ENCODE assay signal across 1 cellular context in the genomic region with DNA sequence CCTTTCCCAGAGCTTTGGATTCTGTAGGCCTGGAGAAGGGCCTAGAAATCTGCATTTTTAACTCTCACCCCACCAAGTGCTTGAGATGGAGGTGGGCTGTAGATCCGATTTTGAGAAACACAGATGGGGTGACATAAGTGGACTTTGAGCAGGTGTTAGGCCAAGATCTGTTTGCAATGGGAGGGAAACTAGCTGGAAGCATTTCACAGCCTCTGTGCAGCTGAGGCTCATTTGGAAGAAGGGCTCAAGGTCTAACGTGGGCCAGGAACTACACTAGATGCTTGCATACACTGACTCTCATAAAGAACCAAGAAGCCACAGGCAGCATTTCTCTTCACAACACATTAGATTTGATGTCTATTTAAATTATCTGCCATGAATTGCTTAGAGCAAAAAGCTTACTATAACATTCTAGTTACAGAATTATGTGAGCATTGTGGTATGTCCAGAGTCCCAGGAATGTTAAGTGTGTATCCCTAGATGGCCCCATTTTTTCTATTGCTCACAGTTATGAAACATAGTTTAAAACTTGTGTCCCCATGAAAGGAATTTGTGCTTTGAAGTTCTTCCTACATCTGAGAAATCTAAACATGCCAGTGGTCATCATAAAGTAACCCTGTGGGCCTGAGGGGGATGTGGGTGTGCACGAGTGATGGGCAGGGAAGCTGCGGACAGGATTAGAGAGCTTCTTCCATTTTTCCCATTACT.
TF ChIP-seq lines count a peak whose summit lies in the region.

No MANE protein-coding gene starts in this region.

TF ChIP-seq in HepG2, 621 proteins besides CTCF, POLR2A, EP300 and RAD21 (continued from another document and continues in another):
- TF ChIP-seq TIGD3 (CRISPR knock-in tag; IDR thresholded peaks at IDR 0.05; ENCODE audit: borderline replicate concordance) = no peak
- 0 out of 2 replicates have a peak, but pooled peaks have one; percentile 45 for TF ChIP-seq THAP7 (CRISPR knock-in tag; IDR thresholded peaks at IDR 0.05)
- TF ChIP-seq ZNF772 (CRISPR knock-in tag; IDR thresholded peaks at IDR 0.05) = peak; percentile 77; the same call in 1 of the 2 replicates
- peak; percentile 99 for TF ChIP-seq SP5 (CRISPR knock-in tag; IDR thresholded peaks at IDR 0.05; ENCODE audit: borderline replicate concordance, low read depth)
- TF ChIP-seq, protein P1, sequence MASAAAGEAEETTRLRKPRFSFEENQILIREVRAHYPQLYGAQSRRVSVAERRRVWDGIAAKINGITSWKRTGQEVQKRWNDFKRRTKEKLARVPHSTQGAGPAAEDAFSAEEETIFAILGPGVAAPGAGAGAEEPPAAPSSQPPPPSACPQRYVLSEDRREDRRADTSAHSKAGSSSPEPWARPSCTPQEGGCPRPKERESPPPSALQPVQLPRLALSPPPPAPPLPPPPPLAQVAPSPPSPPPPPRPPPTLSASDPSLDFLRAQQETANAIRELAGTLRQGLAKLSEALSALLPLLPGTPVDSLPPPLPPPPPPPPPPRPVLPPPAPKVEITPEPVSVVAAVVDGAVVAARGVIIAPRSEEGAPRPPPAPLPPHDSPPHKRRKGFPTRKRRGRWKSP (CRISPR knock-in tag; IDR thresholded peaks at IDR 0.05) = peak; percentile 75; the same call in 1 of the 2 replicates
- TF ChIP-seq TFDP1 (CRISPR knock-in tag; IDR thresholded peaks at IDR 0.05; ENCODE audit: borderline replicate concordance) = peak; percentile 71; the same call in 1 of the 2 replicates
- peak; percentile 73 for TF ChIP-seq ZFX (CRISPR knock-in tag; IDR thresholded peaks at IDR 0.05; ENCODE audit: low read depth)
- no peak for TF ChIP-seq NFE2 (CRISPR knock-in tag; IDR thresholded peaks at IDR 0.05)
- peak; percentile 72 for TF ChIP-seq ZNF317 (CRISPR knock-in tag; IDR thresholded peaks at IDR 0.05)
- TF ChIP-seq SETDB1 (CRISPR knock-in tag; IDR thresholded peaks at IDR 0.05; ENCODE audit: borderline replicate concordance) = no peak
- TF ChIP-seq MEF2D (CRISPR knock-in tag; IDR thresholded peaks at IDR 0.05) = peak; percentile 59; the same call in 1 of the 2 replicates
- peak; percentile 48 for TF ChIP-seq SPEN (CRISPR knock-in tag; IDR thresholded peaks at IDR 0.05; ENCODE audit: low read depth)
- no peak for TF ChIP-seq SALL2 (CRISPR knock-in tag; IDR thresholded peaks at IDR 0.05)
- TF ChIP-seq ZNF800 (CRISPR knock-in tag; IDR thresholded peaks at IDR 0.05) = no peak
- peak; percentile 34 for TF ChIP-seq TGIF2 (CRISPR knock-in tag; IDR thresholded peaks at IDR 0.05)
- TF ChIP-seq FOXA3 (CRISPR knock-in tag; IDR thresholded peaks at IDR 0.05) = peak; percentile 76
- TF ChIP-seq ZC3H13 (CRISPR knock-in tag; IDR thresholded peaks at IDR 0.05) = 0 out of 2 replicates have a peak, but pooled peaks have one; percentile 7
- peak; percentile 83 for TF ChIP-seq HMG20A (CRISPR knock-in tag; IDR thresholded peaks at IDR 0.05; ENCODE audit: borderline replicate concordance)
- TF ChIP-seq FOXO1 (CRISPR knock-in tag; IDR thresholded peaks at IDR 0.05) = peak; percentile 76
- TF ChIP-seq, protein P2, sequence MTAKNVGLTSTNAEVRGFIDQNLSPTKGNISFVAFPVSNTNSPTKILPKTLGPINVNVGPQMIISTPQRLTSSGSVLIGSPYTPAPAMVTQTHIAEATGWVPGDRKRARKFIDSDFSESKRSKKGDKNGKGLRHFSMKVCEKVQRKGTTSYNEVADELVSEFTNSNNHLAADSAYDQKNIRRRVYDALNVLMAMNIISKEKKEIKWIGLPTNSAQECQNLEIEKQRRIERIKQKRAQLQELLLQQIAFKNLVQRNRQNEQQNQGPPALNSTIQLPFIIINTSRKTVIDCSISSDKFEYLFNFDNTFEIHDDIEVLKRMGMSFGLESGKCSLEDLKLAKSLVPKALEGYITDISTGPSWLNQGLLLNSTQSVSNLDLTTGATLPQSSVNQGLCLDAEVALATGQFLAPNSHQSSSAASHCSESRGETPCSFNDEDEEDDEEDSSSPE (CRISPR knock-in tag; IDR thresholded peaks at IDR 0.05) = peak; percentile 6; the same call in 1 of the 2 replicates
- TF ChIP-seq, protein P3, sequence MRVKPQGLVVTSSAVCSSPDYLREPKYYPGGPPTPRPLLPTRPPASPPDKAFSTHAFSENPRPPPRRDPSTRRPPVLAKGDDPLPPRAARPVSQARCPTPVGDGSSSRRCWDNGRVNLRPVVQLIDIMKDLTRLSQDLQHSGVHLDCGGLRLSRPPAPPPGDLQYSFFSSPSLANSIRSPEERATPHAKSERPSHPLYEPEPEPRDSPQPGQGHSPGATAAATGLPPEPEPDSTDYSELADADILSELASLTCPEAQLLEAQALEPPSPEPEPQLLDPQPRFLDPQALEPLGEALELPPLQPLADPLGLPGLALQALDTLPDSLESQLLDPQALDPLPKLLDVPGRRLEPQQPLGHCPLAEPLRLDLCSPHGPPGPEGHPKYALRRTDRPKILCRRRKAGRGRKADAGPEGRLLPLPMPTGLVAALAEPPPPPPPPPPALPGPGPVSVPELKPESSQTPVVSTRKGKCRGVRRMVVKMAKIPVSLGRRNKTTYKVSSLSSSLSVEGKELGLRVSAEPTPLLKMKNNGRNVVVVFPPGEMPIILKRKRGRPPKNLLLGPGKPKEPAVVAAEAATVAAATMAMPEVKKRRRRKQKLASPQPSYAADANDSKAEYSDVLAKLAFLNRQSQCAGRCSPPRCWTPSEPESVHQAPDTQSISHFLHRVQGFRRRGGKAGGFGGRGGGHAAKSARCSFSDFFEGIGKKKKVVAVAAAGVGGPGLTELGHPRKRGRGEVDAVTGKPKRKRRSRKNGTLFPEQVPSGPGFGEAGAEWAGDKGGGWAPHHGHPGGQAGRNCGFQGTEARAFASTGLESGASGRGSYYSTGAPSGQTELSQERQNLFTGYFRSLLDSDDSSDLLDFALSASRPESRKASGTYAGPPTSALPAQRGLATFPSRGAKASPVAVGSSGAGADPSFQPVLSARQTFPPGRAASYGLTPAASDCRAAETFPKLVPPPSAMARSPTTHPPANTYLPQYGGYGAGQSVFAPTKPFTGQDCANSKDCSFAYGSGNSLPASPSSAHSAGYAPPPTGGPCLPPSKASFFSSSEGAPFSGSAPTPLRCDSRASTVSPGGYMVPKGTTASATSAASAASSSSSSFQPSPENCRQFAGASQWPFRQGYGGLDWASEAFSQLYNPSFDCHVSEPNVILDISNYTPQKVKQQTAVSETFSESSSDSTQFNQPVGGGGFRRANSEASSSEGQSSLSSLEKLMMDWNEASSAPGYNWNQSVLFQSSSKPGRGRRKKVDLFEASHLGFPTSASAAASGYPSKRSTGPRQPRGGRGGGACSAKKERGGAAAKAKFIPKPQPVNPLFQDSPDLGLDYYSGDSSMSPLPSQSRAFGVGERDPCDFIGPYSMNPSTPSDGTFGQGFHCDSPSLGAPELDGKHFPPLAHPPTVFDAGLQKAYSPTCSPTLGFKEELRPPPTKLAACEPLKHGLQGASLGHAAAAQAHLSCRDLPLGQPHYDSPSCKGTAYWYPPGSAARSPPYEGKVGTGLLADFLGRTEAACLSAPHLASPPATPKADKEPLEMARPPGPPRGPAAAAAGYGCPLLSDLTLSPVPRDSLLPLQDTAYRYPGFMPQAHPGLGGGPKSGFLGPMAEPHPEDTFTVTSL (CRISPR knock-in tag; IDR thresholded peaks at IDR 0.05; ENCODE audit: borderline replicate concordance) = peak; percentile 89
- TF ChIP-seq ZNF841 (CRISPR knock-in tag; IDR thresholded peaks at IDR 0.05; ENCODE audit: borderline replicate concordance) = no peak
- TF ChIP-seq ZNF609 (CRISPR knock-in tag; IDR thresholded peaks at IDR 0.05; ENCODE audit: borderline replicate concordance) = peak; percentile 64
- TF ChIP-seq, protein P4, sequence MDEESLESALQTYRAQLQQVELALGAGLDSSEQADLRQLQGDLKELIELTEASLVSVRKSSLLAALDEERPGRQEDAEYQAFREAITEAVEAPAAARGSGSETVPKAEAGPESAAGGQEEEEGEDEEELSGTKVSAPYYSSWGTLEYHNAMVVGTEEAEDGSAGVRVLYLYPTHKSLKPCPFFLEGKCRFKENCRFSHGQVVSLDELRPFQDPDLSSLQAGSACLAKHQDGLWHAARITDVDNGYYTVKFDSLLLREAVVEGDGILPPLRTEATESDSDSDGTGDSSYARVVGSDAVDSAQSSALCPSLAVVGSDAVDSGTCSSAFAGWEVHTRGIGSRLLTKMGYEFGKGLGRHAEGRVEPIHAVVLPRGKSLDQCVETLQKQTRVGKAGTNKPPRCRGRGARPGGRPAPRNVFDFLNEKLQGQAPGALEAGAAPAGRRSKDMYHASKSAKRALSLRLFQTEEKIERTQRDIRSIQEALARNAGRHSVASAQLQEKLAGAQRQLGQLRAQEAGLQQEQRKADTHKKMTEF (CRISPR knock-in tag; IDR thresholded peaks at IDR 0.05) = peak; percentile 63; the same call in 1 of the 2 replicates
- peak; percentile 56 for TF ChIP-seq ZFY (CRISPR knock-in tag; IDR thresholded peaks at IDR 0.05)
- peak; percentile 19; the same call in 1 of the 2 replicates for TF ChIP-seq ZNF121 (CRISPR knock-in tag; IDR thresholded peaks at IDR 0.05)
- peak; percentile 75 for TF ChIP-seq NR2F2 (IDR thresholded peaks at IDR 0.05; ENCODE audit: borderline replicate concordance, low read depth)
- no peak for TF ChIP-seq GMEB1 (CRISPR knock-in tag; IDR thresholded peaks at IDR 0.05; ENCODE audit: borderline replicate concordance)
- TF ChIP-seq ZNF678 (CRISPR knock-in tag; IDR thresholded peaks at IDR 0.05) = no peak
